ENCODE assay signal across 12 cellular contexts in the genomic region with DNA sequence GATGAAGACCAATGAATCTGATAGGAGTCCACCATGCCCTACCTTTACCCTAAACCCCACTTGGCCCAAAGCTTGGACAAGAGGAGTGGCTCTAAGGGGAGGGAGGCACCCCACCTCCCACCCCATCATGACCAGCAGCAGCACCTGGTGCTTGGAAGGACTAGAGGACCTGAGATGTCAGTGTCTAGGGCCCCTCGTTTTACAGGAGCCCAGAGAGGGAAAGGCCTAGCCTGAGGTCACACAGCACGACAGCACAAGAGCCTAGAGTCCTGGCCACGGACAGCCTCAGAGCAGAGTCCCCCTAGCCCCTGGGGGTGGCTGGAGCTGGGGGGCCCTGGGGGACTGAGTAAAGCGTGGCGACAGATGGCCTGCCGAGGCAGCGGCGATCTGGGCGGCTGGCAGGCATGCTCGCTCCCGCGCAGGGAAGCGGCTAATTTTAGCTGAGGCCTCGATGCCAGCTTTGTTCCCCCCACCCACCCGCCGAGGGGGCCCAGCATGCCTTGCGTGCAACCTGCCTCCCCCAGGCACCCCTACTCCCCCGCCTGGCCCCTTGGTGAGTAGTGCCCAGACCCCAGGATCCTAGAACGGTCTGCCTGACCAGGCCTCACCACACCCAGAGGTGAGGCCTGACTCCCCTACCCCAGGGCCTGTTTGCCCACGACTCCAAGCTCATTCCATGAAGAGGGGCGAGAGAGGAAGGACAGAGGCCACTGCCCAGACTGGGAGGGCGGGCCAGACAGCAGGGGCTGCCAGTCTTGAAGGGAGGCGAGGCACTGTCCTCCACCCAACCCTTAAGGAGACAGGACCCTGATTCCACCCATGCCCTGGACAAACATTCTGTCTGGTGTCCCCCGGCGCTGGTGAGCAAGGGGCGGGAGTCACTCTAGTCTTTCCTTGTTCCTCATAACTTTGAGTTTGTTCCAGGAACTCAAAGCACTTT. TPM values are rescaled to one million over a fixed set of nuclear protein-coding genes. Genes with fewer than 3 reads are reported as not detected.
A peak's percentile ranks its signal among the peaks of the same experiment; 100 is the strongest.
DNase-seq lines count a peak whose midpoint lies in the region; ATAC-seq and TF ChIP-seq lines count a peak whose summit lies in the region.
"Had no signal": no experiment of that assay in that cellular context is flagged by ENCODE, and none has a peak within 500 bp of the region (broad histone marks: within the 10 kb centered on the region; RNA-seq: fewer than 3 reads in every experiment).

No MANE protein-coding gene starts in this region.

- 56% methylated on average over 26 of the region's 26 CpGs for WGBS in urinary bladder

- H3K79me2 ChIP-seq in fibroblast of lung (ENCODE audit: control insufficient read depth, insufficient read depth, low read length) = peaks cover 42% of the 10 kb centered on the region

- no peaks in the 10 kb centered on the region for H3K36me3 Mint-ChIP-seq in T-helper 2 cell treated with Interferon-gamma antibody and Interleukin-4, amounts not matched to agents 5 μg/mL and 100 μg/mL, for 36 hours (ENCODE audit: low read depth)
- H3K36me3 Mint-ChIP-seq in neural crest cell (ENCODE audit: low read depth) = no peaks in the 10 kb centered on the region
- no peaks in the 10 kb centered on the region for H3K36me3 Mint-ChIP-seq in stimulated activated memory B cell treated with anti-CD40 and anti-IgM and Interleukin-4, amounts not matched to agents 10 μg/mL and 1 μg/mL and 100 μg/mL, for 72 hours

- H3K36me3 ChIP-seq in fibroblast of lung (ENCODE audit: control insufficient read depth, insufficient read depth, low read length) = no peaks in the 10 kb centered on the region
- H3K36me3 ChIP-seq in urinary bladder (ENCODE audit: insufficient read depth) = no peaks in the 10 kb centered on the region

- H3K9me3 ChIP-seq in fibroblast of lung (ENCODE audit: control insufficient read depth, insufficient read depth, low read depth, low read length) = no peaks in the 10 kb centered on the region

- peaks cover 22% of the 10 kb centered on the region for H3K4me1 Mint-ChIP-seq in T-helper 2 cell treated with Interferon-gamma antibody and Interleukin-4, amounts not matched to agents 5 μg/mL and 100 μg/mL, for 36 hours (ENCODE audit: low read depth)
- H3K4me1 Mint-ChIP-seq in neural crest cell = peaks cover 90% of the 10 kb centered on the region
- peaks cover 72% of the 10 kb centered on the region for H3K4me1 Mint-ChIP-seq in stimulated activated memory B cell treated with anti-CD40 and anti-IgM and Interleukin-4, amounts not matched to agents 10 μg/mL and 1 μg/mL and 100 μg/mL, for 72 hours

- TF ChIP-seq CTCF in fibroblast of lung (conservative IDR thresholded peaks at IDR 0.05 in 1 of 2, IDR thresholded peaks at IDR 0.05 in 1 of 2; ENCODE audit: low read depth in 1 of 2, low read length in 2 of 2) (no peak), neural crest cell (conservative IDR thresholded peaks at IDR 0.05) (no peak)

- peaks cover 80% of the 10 kb centered on the region for H3K4me1 ChIP-seq in fibroblast of lung (ENCODE audit: control insufficient read depth, extremely low read depth, insufficient read depth, low read length)
- peaks cover 2% of the 10 kb centered on the region for H3K4me1 ChIP-seq in urinary bladder (ENCODE audit: insufficient read depth)

- H3K27ac ChIP-seq in fibroblast of lung (ENCODE audit: insufficient read depth, low read length) = peak overlapping the region; percentile 47
- H3K27ac ChIP-seq in urinary bladder (ENCODE audit: low read depth) = peak overlapping the region; percentile 39

- H4K20me1 ChIP-seq in fibroblast of lung (ENCODE audit: control insufficient read depth, extremely low read depth, insufficient read depth, low read length) = no peaks in the 10 kb centered on the region

- H3K9ac ChIP-seq in fibroblast of lung (ENCODE audit: insufficient read depth, low read length) = no peak overlapping the region

- no peaks in the 10 kb centered on the region for H3K27me3 ChIP-seq in fibroblast of lung (ENCODE audit: control insufficient read depth, insufficient read depth, low read length)

- DNase-seq in T-helper 2 cell treated with Interferon-gamma antibody and Interleukin-4, amounts not matched to agents 5 μg/mL and 100 μg/mL, for 36 hours (ENCODE audit: low spot score) = no peak
- DNase-seq in T-helper 2 cell (no peak), fibroblast of lung (ENCODE audit: low read depth in 2 of 2) (no peak), neural crest cell (ENCODE audit: low read depth, low spot score) (no peak), NCI-H526 (lab: John Stamatoyannopoulos, UW) (no peak)
- DNase-seq: activated CD4-positive, CD25-positive, alpha-beta regulatory T cell; NCI-H146; stimulated activated naive CD8-positive, alpha-beta T cell treated with anti-CD3 and anti-CD28 coated beads, Interleukin-15, amount 100 ng/mL, for 72 hours had no signal

- peak overlapping the region; percentile 35 for H3K27ac Mint-ChIP-seq in T-helper 2 cell treated with Interferon-gamma antibody and Interleukin-4, amounts not matched to agents 5 μg/mL and 100 μg/mL, for 36 hours
- no peak overlapping the region for H3K27ac Mint-ChIP-seq in neural crest cell (ENCODE audit: unreplicated experiment)
- H3K27ac Mint-ChIP-seq in stimulated activated memory B cell treated with anti-CD40 and anti-IgM and Interleukin-4, amounts not matched to agents 10 μg/mL and 1 μg/mL and 100 μg/mL, for 72 hours = no peak overlapping the region
- H3K27ac Mint-ChIP-seq: activated T-helper 2 cell treated with anti-CD3 and anti-CD28 coated beads, Interferon-gamma antibody, Interleukin-2, Interleukin-4, amounts not matched to agents 10 μg/mL and 5 μg/mL and 100 μg/mL, durations not matched to agents 14 hours and 24 hours and 36 hours; stimulated activated naive CD8-positive, alpha-beta T cell treated with anti-CD3 and anti-CD28 coated beads, Interleukin-15, amount 100 ng/mL, for 72 hours had no signal

- H3K27me3 Mint-ChIP-seq in T-helper 2 cell treated with Interferon-gamma antibody and Interleukin-4, amounts not matched to agents 5 μg/mL and 100 μg/mL, for 36 hours (ENCODE audit: low read depth) = peaks cover 2% of the 10 kb centered on the region
- H3K27me3 Mint-ChIP-seq in neural crest cell (ENCODE audit: low read depth) = no peaks in the 10 kb centered on the region
- no peaks in the 10 kb centered on the region for H3K27me3 Mint-ChIP-seq in stimulated activated memory B cell treated with anti-CD40 and anti-IgM and Interleukin-4, amounts not matched to agents 10 μg/mL and 1 μg/mL and 100 μg/mL, for 72 hours
- H3K27me3 Mint-ChIP-seq: stimulated activated naive CD8-positive, alpha-beta T cell treated with anti-CD3 and anti-CD28 coated beads, Interleukin-15, amount 100 ng/mL, for 72 hours had no signal

- no peak overlapping the region for H3K4me3 ChIP-seq in fibroblast of lung (replicated peaks in 1 of 4; ENCODE audit: control extremely low read depth in 1 of 4, insufficient read depth in 1 of 4, low read depth in 3 of 4, low read length in 4 of 4)
- H3K4me3 ChIP-seq in urinary bladder (ENCODE audit: low read depth, low read length) = no peak overlapping the region

- no peak overlapping the region for H2AFZ ChIP-seq in fibroblast of lung (ENCODE audit: low read length)

- peak overlapping the region; percentile 75 for H3K4me2 ChIP-seq in fibroblast of lung (ENCODE audit: extremely low read depth, insufficient read depth, low read length)

- no peak for ATAC-seq in HG02763 (IDR thresholded peaks at IDR 0.05; ENCODE audit: unreplicated experiment)
- no peak for ATAC-seq in stimulated activated memory B cell treated with anti-CD40 and anti-IgM and Interleukin-4, amounts not matched to agents 10 μg/mL and 1 μg/mL and 100 μg/mL, for 72 hours
- ATAC-seq: stimulated activated naive CD8-positive, alpha-beta T cell treated with anti-CD3 and anti-CD28 coated beads, Interleukin-15, amount 100 ng/mL, for 72 hours had no signal

- H3K4me3 Mint-ChIP-seq in T-helper 2 cell treated with Interferon-gamma antibody and Interleukin-4, amounts not matched to agents 5 μg/mL and 100 μg/mL, for 36 hours = no peak overlapping the region
- H3K4me3 Mint-ChIP-seq in neural crest cell = peak overlapping the region; percentile 44
- H3K4me3 Mint-ChIP-seq in stimulated activated memory B cell treated with anti-CD40 and anti-IgM and Interleukin-4, amounts not matched to agents 10 μg/mL and 1 μg/mL and 100 μg/mL, for 72 hours = no peak overlapping the region
- H3K4me3 Mint-ChIP-seq: stimulated activated naive CD8-positive, alpha-beta T cell treated with anti-CD3 and anti-CD28 coated beads, Interleukin-15, amount 100 ng/mL, for 72 hours had no signal

- no peaks in the 10 kb centered on the region for H3K9me3 Mint-ChIP-seq in T-helper 2 cell treated with Interferon-gamma antibody and Interleukin-4, amounts not matched to agents 5 μg/mL and 100 μg/mL, for 36 hours
- H3K9me3 Mint-ChIP-seq in neural crest cell = no peaks in the 10 kb centered on the region
- no peaks in the 10 kb centered on the region for H3K9me3 Mint-ChIP-seq in stimulated activated memory B cell treated with anti-CD40 and anti-IgM and Interleukin-4, amounts not matched to agents 10 μg/mL and 1 μg/mL and 100 μg/mL, for 72 hours
- H3K9me3 Mint-ChIP-seq: activated T-helper 2 cell treated with anti-CD3 and anti-CD28 coated beads, Interferon-gamma antibody, Interleukin-2, Interleukin-4, amounts not matched to agents 10 μg/mL and 5 μg/mL and 100 μg/mL, durations not matched to agents 14 hours and 24 hours and 36 hours; stimulated activated naive CD8-positive, alpha-beta T cell treated with anti-CD3 and anti-CD28 coated beads, Interleukin-15, amount 100 ng/mL, for 72 hours had no signal

RNA-seq across cellular contexts. Expression of gene AHDC1, which starts 39.0 kb away (rescaled TPM):
- total RNA-seq in fibroblast of lung (5.1 and 6.9 TPM in 2 replicates), neural crest cell (50.1 and 54.8 TPM in 2 replicates), urinary bladder (19.0 TPM)
- polyA plus RNA-seq in fibroblast of lung (3.1 and 4.2 TPM in 2 replicates), urinary bladder (44.8 TPM)
- polyA plus RNA-seq in fibroblast of lung (2012) = 12.4 and 22.9 TPM in 2 replicates
- polyA minus RNA-seq in fibroblast of lung (ENCODE audit: low replicate concordance) = 17.7 and 33.1 TPM in 2 replicates
